ENCODE assay signal across 8 cellular contexts in genomic region chr13:29849071-29849541, GRCh38. TPM values are rescaled to one million over a fixed set of nuclear protein-coding genes. Genes with fewer than 3 reads are reported as not detected.
DNase-seq lines count a peak whose midpoint lies in the region; ATAC-seq and TF ChIP-seq lines count a peak whose summit lies in the region.

No MANE protein-coding gene starts in this region.

- peak overlapping the region; percentile 68 for H2AFZ ChIP-seq in ACC112 (ENCODE audit: low read length, unreplicated experiment)

- 0 to 1% (median 0%) methylated on average over 20 of the region's 20 CpGs for WGBS in spleen, 5 donors

- DNase-seq in GM13977 (ENCODE audit: low spot score) (peak; percentile 28), RPMI7951 (ENCODE audit: low read depth) (peak; percentile 31), astrocyte of the spinal cord (ENCODE audit: low read depth, low spot score) (no peak), iris pigment epithelial cell (ENCODE audit: low read depth) (peak; percentile 18), spleen (peak; percentile 78)

- intact Hi-C loops in spleen (cut with DNase I; ENCODE audit: low total_unique reads) = loop anchor here (10.0 kb wide), 1 partner anchor 254 kb away; the partner anchor contains the start of gene SLC7A1

- H3K27me3 ChIP-seq in ACC112 (ENCODE audit: insufficient read depth, low read length) (no peaks in the 10 kb centered on the region), spleen (replicated peaks in 1 of 7) (no peaks in the 10 kb centered on the region)

- peaks cover 51% of the 10 kb centered on the region for H3K79me2 ChIP-seq in ACC112 (ENCODE audit: control insufficient read depth, insufficient read depth, low read length, unreplicated experiment)

- H3K9me3 ChIP-seq in spleen = no peaks in the 10 kb centered on the region

- H3K4me3 ChIP-seq in ACC112 (ENCODE audit: low read depth, low read length) (peak overlapping the region; percentile 96), astrocyte of the spinal cord (ENCODE audit: low read depth, low read length) (peak overlapping the region; percentile 67), spleen (peak overlapping the region; percentile 58 to 94 (median 72))

- H3K4me1 ChIP-seq in ACC112 (ENCODE audit: control insufficient read depth, insufficient read depth, low read length, unreplicated experiment) (peaks cover 29% of the 10 kb centered on the region), spleen (peaks cover 12 to 55% (median 46%) of the 10 kb centered on the region in 6 donors)

- TF ChIP-seq CTCF in GM13977 (IDR thresholded peaks at IDR 0.05; ENCODE audit: extremely low read depth, insufficient read depth, missing control alignments) (no peak), astrocyte of the spinal cord (IDR thresholded peaks at IDR 0.05; ENCODE audit: low read depth, low read length) (no peak), spleen (IDR thresholded peaks at IDR 0.05 in 8 of 11, conservative IDR thresholded peaks at IDR 0.05 in 3 of 11) (no peak)

- peak overlapping the region; percentile 96 for H3K27ac ChIP-seq in ACC112 (ENCODE audit: low read depth, low read length)
- H3K27ac ChIP-seq in spleen = peak overlapping the region; percentile 97 to 100 (median 98)

- in situ Hi-C loops in GM13977 (cut with MboI; ENCODE audit: low pct_unique_long_range_greater_than_20kb, low sequenced_read_pairs, unreplicated experiment) (no loop called here), astrocyte of the spinal cord (cut with HindIII; ENCODE audit: low sequenced_read_pairs) (no loop called here)

- H3K36me3 ChIP-seq in ACC112 (ENCODE audit: insufficient read depth, low read length) (no peaks in the 10 kb centered on the region), spleen (no peaks in the 10 kb centered on the region)

- no peak for TF ChIP-seq POLR2A in spleen (IDR thresholded peaks at IDR 0.05)

- ATAC-seq in GM19395 (IDR thresholded peaks at IDR 0.05; ENCODE audit: unreplicated experiment) = no peak
- no peak for ATAC-seq in GM21717 (IDR thresholded peaks at IDR 0.05; ENCODE audit: unreplicated experiment)

RNA-seq across cellular contexts. Expression of gene UBL3, which starts 1.3 kb away (rescaled TPM):
- total RNA-seq in RPMI7951 (2014; rRNA removed; shearing (Covaris generic)) = 20.1 and 24.5 TPM in 2 replicates
- 10 to 100 TPM; 26.0 to 39.1 (median 35.5) TPM for total RNA-seq in spleen
- polyA plus RNA-seq in spleen = 10 to 100 TPM; 10.2 to 17.0 (median 14.6) TPM
